2 cellular contexts compared by ENCODE assay signal in genomic region chr9:137457406-137458193, GRCh38.
TF ChIP-seq lines count a peak whose summit lies in the region.

No MANE protein-coding gene starts in this region.

TF ChIP-seq in H1, 55 proteins besides CTCF, POLR2A, EP300 and RAD21:
- TF ChIP-seq PHF8 (conservative IDR thresholded peaks at IDR 0.05; ENCODE audit: low read depth, low read length), result no peak
- no peak for TF ChIP-seq EGR1 (IDR thresholded peaks at IDR 0.05; ENCODE audit: borderline replicate concordance, low read depth, low read length)
- no peak for TF ChIP-seq CHD1 (IDR thresholded peaks at IDR 0.05; ENCODE audit: low read depth, low read length)
- no peak for TF ChIP-seq GTF2F1 (IDR thresholded peaks at IDR 0.05; ENCODE audit: borderline replicate concordance, low read depth, low read length)
- no peak for TF ChIP-seq KDM1A (IDR thresholded peaks at IDR 0.05; ENCODE audit: borderline replicate concordance, low read length)
- TF ChIP-seq HDAC6 (IDR thresholded peaks at IDR 0.05; ENCODE audit: low read depth, low read length), result no peak
- TF ChIP-seq HDAC2 (IDR thresholded peaks at IDR 0.05; ENCODE audit: borderline replicate concordance in 1 of 2, low read depth in 2 of 2, low read length in 2 of 2), result no peak
- TF ChIP-seq SIN3A (conservative IDR thresholded peaks at IDR 0.05 in 1 of 2, IDR thresholded peaks at IDR 0.05 in 1 of 2; ENCODE audit: low read depth in 1 of 2, low read length in 2 of 2), result no peak
- TF ChIP-seq CEBPB (IDR thresholded peaks at IDR 0.05; ENCODE audit: low read depth, low read length), result no peak
- no peak for TF ChIP-seq CREB1 (IDR thresholded peaks at IDR 0.05)
- TF ChIP-seq SP4 (IDR thresholded peaks at IDR 0.05; ENCODE audit: low read length), result no peak
- no peak for TF ChIP-seq SRF (IDR thresholded peaks at IDR 0.05; ENCODE audit: low read depth, low read length)
- no peak for TF ChIP-seq JUND (IDR thresholded peaks at IDR 0.05; ENCODE audit: low read length)
- no peak for TF ChIP-seq TBP (IDR thresholded peaks at IDR 0.05; ENCODE audit: low read depth, low read length)
- no peak for TF ChIP-seq CTBP2 (IDR thresholded peaks at IDR 0.05; ENCODE audit: borderline replicate concordance, insufficient read depth, insufficient read length, low read length)
- no peak for TF ChIP-seq CHD2 (IDR thresholded peaks at IDR 0.05; ENCODE audit: low read length)
- no peak for TF ChIP-seq CBX8 (IDR thresholded peaks at IDR 0.05; ENCODE audit: borderline replicate concordance, low read depth, low read length)
- TF ChIP-seq CHD7 (IDR thresholded peaks at IDR 0.05; ENCODE audit: insufficient replicate concordance, low read length), result no peak
- TF ChIP-seq MAX (IDR thresholded peaks at IDR 0.05), result no peak

TF ChIP-seq in neural cell, 6 proteins besides CTCF, POLR2A, EP300 and RAD21:
- TF ChIP-seq REST (IDR thresholded peaks at IDR 0.05; ENCODE audit: borderline replicate concordance), result no peak
- no peak for TF ChIP-seq SMC3 (conservative IDR thresholded peaks at IDR 0.05; ENCODE audit: poor library complexity)
- TF ChIP-seq POLR2AphosphoS5 (IDR thresholded peaks at IDR 0.05), result no peak
- no peak for TF ChIP-seq EZH2 (IDR thresholded peaks at IDR 0.05; ENCODE audit: borderline replicate concordance, insufficient read depth, low read length, poor library complexity, severe bottlenecking)
- no peak for TF ChIP-seq TAF1 (IDR thresholded peaks at IDR 0.05; ENCODE audit: low read depth)
- TF ChIP-seq MXI1 (conservative IDR thresholded peaks at IDR 0.05; ENCODE audit: poor library complexity, severe bottlenecking), result no peak
TF ChIP-seq in neural cell: peak in this region for 0.
